ENCODE assay signal across 17 cellular contexts in genomic region chr6:152290693-152291092, GRCh38.
DNase-seq lines count a peak whose midpoint lies in the region; ATAC-seq, FAIRE-seq and TF ChIP-seq lines count a peak whose summit lies in the region.
"Had no signal": no experiment of that assay in that cellular context is flagged by ENCODE, and none has a peak within 500 bp of the region (broad histone marks: within the 10 kb centered on the region; RNA-seq: fewer than 3 reads in every experiment).

No MANE protein-coding gene starts in this region.

- H3K9me3 ChIP-seq in heart left ventricle (no peaks in the 10 kb centered on the region), right atrium auricular region (no peaks in the 10 kb centered on the region)
- H3K9me3 ChIP-seq: BLaER1, HAP-1 had no signal

- H3K4me1 ChIP-seq in heart left ventricle = peaks cover 0 to 32% (median 8%) of the 10 kb centered on the region in 12 donors
- H3K4me1 ChIP-seq in right atrium auricular region = peaks cover 0 to 32% of the 10 kb centered on the region in 2 donors
- H3K4me1 ChIP-seq: BLaER1 had no signal

- TF ChIP-seq POLR2A in heart left ventricle (IDR thresholded peaks at IDR 0.05) = no peak

- TF ChIP-seq CTCF in heart left ventricle (IDR thresholded peaks at IDR 0.05) (no peak), right atrium auricular region (IDR thresholded peaks at IDR 0.05) (no peak)

- H3K27me3 ChIP-seq in heart left ventricle = no peaks in the 10 kb centered on the region
- no peaks in the 10 kb centered on the region for H3K27me3 ChIP-seq in right atrium auricular region
- H3K27me3 ChIP-seq: BLaER1 had no signal

- H3K36me3 ChIP-seq in heart left ventricle (peaks cover 0 to 98% (median 92%) of the 10 kb centered on the region in 9 donors), right atrium auricular region (peaks cover 42% of the 10 kb centered on the region)
- H3K36me3 ChIP-seq: HAP-1 had no signal

- no peak for ATAC-seq in heart left ventricle
- no peak for ATAC-seq in activated CD4-positive, CD25-positive, alpha-beta regulatory T cell treated with anti-CD3 and anti-CD28 coated beads, Interleukin-2, amount 50 U/mL, for 24 hours
- ATAC-seq: CD8-positive, alpha-beta T cell had no signal

- DNase-seq in heart left ventricle (no peak), cardiac septum (ENCODE audit: low spot score) (no peak), RCC 7860 (ENCODE audit: low spot score) (no peak), right atrium auricular region (ENCODE audit: low spot score) (no peak), superior temporal gyrus (ENCODE audit: extremely low spot score) (peak; percentile 67), NCI-H187 (lab: John Stamatoyannopoulos, UW) (no peak)
- DNase-seq: 8988T; CD8-positive, alpha-beta T cell; DMS 273 treated with DMSO at 0.1 percent for 48 hours; DMS53; DND-41; EL; GM23248 had no signal

- H3K4me3 ChIP-seq in heart left ventricle (no peak overlapping the region), right atrium auricular region (no peak overlapping the region)
- H3K4me3 ChIP-seq: BLaER1, GM23248, HAP-1 had no signal

- intact Hi-C loops in heart left ventricle (cut with DNase I) (no loop called here), cardiac septum (cut with DNase I) (no loop called here)

- H3K27ac ChIP-seq in heart left ventricle (peak overlapping the region in 8 of 12 donors; percentile 3 to 67 (median 38)), right atrium auricular region (peak overlapping the region; percentile 53 to 72)
- H3K27ac ChIP-seq: BLaER1, GM23248 had no signal

- FAIRE-seq in RCC 7860 (lab: Jason Lieb, UNC) = peak; percentile 8
- FAIRE-seq: GM12891 had no signal
